In genomic region chr12:93415723-93416464, GRCh38 we compare ENCODE assay signal across 10 cellular contexts. TPM values are rescaled to one million over a fixed set of nuclear protein-coding genes. Genes with fewer than 3 reads are reported as not detected.
A peak's percentile ranks its signal among the peaks of the same experiment; 100 is the strongest.
DNase-seq lines count a peak whose midpoint lies in the region; ATAC-seq, FAIRE-seq and TF ChIP-seq lines count a peak whose summit lies in the region.
"Had no signal": no experiment of that assay in that cellular context is flagged by ENCODE, and none has a peak within 500 bp of the region (broad histone marks: within the 10 kb centered on the region; RNA-seq: fewer than 3 reads in every experiment).

No MANE protein-coding gene starts in this region.

- peaks cover 62 to 91% (median 76%) of the 10 kb centered on the region in 4 donors for H3K4me1 Mint-ChIP-seq in CD4-positive, alpha-beta memory T cell
- peaks cover 76% of the 10 kb centered on the region for H3K4me1 Mint-ChIP-seq in HFFc6 (ENCODE audit: low read depth)
- H3K4me1 Mint-ChIP-seq in activated naive CD8-positive, alpha-beta T cell treated with anti-CD3 and anti-CD28 coated beads, Interleukin-2, amount 10 ng/mL, durations not matched to agents 7 days and 5 days = peaks cover 55% of the 10 kb centered on the region

- no peaks in the 10 kb centered on the region for H3K27me3 Mint-ChIP-seq in CD4-positive, alpha-beta memory T cell
- peaks cover 2% of the 10 kb centered on the region for H3K27me3 Mint-ChIP-seq in HFFc6 (ENCODE audit: insufficient read depth)
- H3K27me3 Mint-ChIP-seq in activated naive CD8-positive, alpha-beta T cell treated with anti-CD3 and anti-CD28 coated beads, Interleukin-2, amount 10 ng/mL, durations not matched to agents 7 days and 5 days = no peaks in the 10 kb centered on the region

- TF ChIP-seq CTCF in HFFc6 (IDR thresholded peaks at IDR 0.05) (peak; percentile 23; the same call in 1 of the 2 replicates), esophagus squamous epithelium (IDR thresholded peaks at IDR 0.05) (no peak)

- H3K9me3 ChIP-seq in CD4-positive, alpha-beta memory T cell (ENCODE audit: control insufficient read depth in 1 of 2, low read length in 2 of 2) = no peaks in the 10 kb centered on the region
- H3K9me3 ChIP-seq in muscle layer of duodenum (ENCODE audit: control insufficient read depth in 1 of 2, low read length in 2 of 2) (no peaks in the 10 kb centered on the region), esophagus squamous epithelium (no peaks in the 10 kb centered on the region)

- peaks cover 74% of the 10 kb centered on the region for H3K4me1 ChIP-seq in CD4-positive, alpha-beta memory T cell (ENCODE audit: insufficient read depth, low read length)
- H3K4me1 ChIP-seq in muscle layer of duodenum (ENCODE audit: control insufficient read depth in 1 of 2, insufficient read depth in 2 of 2, low read length in 2 of 2) (peaks cover 9 to 27% of the 10 kb centered on the region in 2 donors), esophagus squamous epithelium (peaks cover 8 to 63% (median 12%) of the 10 kb centered on the region in 3 donors)

- no peak overlapping the region for H3K4me3 ChIP-seq in CD4-positive, alpha-beta memory T cell (ENCODE audit: low read length in 2 of 2)
- H3K4me3 ChIP-seq in muscle layer of duodenum (ENCODE audit: low read depth in 1 of 2, low read length in 2 of 2) (no peak overlapping the region), esophagus squamous epithelium (no peak overlapping the region)

- intact Hi-C loops in CD4-positive, alpha-beta memory T cell (cut with micrococcal nuclease) = no loop called here
- intact Hi-C loops in esophagus squamous epithelium (cut with DNase I) = no loop called here

- no peak for DNase-seq in CD4-positive, alpha-beta memory T cell
- peak; percentile 59 for DNase-seq in HFFc6
- no peak for DNase-seq in activated naive CD8-positive, alpha-beta T cell treated with anti-CD3 and anti-CD28 coated beads, Interleukin-2, amount 10 ng/mL, durations not matched to agents 7 days and 5 days
- DNase-seq in stimulated activated CD4-positive, alpha-beta T cell treated with anti-CD3 and anti-CD28 coated beads, Interleukin-4, amount 100 ng/mL, for 4 hours = no peak
- DNase-seq in stimulated activated CD4-positive, alpha-beta T cell treated with anti-CD3 and anti-CD28 coated beads, Interleukin-15, amount 100 ng/mL, for 24 hours = no peak
- no peak for DNase-seq in urothelium cell line (ENCODE audit: low spot score)
- no peak for DNase-seq in esophagus squamous epithelium (lab: John Stamatoyannopoulos, UW)
- DNase-seq: NCI-H1092 had no signal

- H3K27me3 ChIP-seq in CD4-positive, alpha-beta memory T cell (ENCODE audit: insufficient read depth, low read length) = no peaks in the 10 kb centered on the region
- H3K27me3 ChIP-seq in muscle layer of duodenum (ENCODE audit: low read depth, low read length) = no peaks in the 10 kb centered on the region
- H3K27me3 ChIP-seq in esophagus squamous epithelium = no peaks in the 10 kb centered on the region

- POLR2A ChIA-PET in CD4-positive, alpha-beta memory T cell (lab: Charles Lee; ENCODE audit: partially characterized antibody) = interaction anchor here (1.3 kb wide), 1 partner anchor 10 kb away, joined by 4 read pairs; no protein-coding TSS in a partner anchor
- POLR2A ChIA-PET in activated naive CD8-positive, alpha-beta T cell treated with anti-CD3 and anti-CD28 coated beads, Interleukin-2, amount 10 ng/mL, durations not matched to agents 7 days and 5 days (lab: Charles Lee) = interaction anchor here (0.8 kb wide), 1 partner anchor 18 kb away, joined by 7 read pairs; no protein-coding TSS in a partner anchor

- H3K27ac ChIP-seq in CD4-positive, alpha-beta memory T cell (ENCODE audit: low read depth, low read length) = no peak overlapping the region
- H3K27ac ChIP-seq in muscle layer of duodenum (ENCODE audit: low read length) (peak overlapping the region; percentile 25), esophagus squamous epithelium (peak overlapping the region in 2 of 4 donors; percentile 3 to 34)

- CTCF ChIA-PET in CD4-positive, alpha-beta memory T cell (lab: Charles Lee; ENCODE audit: partially characterized antibody) = interaction anchor here (1.1 to 2.1 kb wide), 5 partner anchors 10 to 686 kb away, joined by 3 to 7 read pairs (median 3); no protein-coding TSS in a partner anchor

- H3K27ac Mint-ChIP-seq in CD4-positive, alpha-beta memory T cell = peak overlapping the region in 6 of 7 donors; percentile 32 to 90 (median 52)
- peak overlapping the region; percentile 87 for H3K27ac Mint-ChIP-seq in HFFc6
- peak overlapping the region; percentile 52 for H3K27ac Mint-ChIP-seq in activated naive CD8-positive, alpha-beta T cell treated with anti-CD3 and anti-CD28 coated beads, Interleukin-2, amount 10 ng/mL, durations not matched to agents 7 days and 5 days

- H3K36me3 Mint-ChIP-seq in CD4-positive, alpha-beta memory T cell = peaks cover 8 to 10% of the 10 kb centered on the region in 2 donors
- H3K36me3 Mint-ChIP-seq in HFFc6 (ENCODE audit: low read depth) = peaks cover 21% of the 10 kb centered on the region
- peaks cover 19% of the 10 kb centered on the region for H3K36me3 Mint-ChIP-seq in activated naive CD8-positive, alpha-beta T cell treated with anti-CD3 and anti-CD28 coated beads, Interleukin-2, amount 10 ng/mL, durations not matched to agents 7 days and 5 days

- FAIRE-seq in urothelium cell line (lab: Jason Lieb, UNC) = no peak
- FAIRE-seq: TTC549 had no signal

- peak overlapping the region in 6 of 8 donors; percentile 45 to 66 (median 55) for H3K4me3 Mint-ChIP-seq in CD4-positive, alpha-beta memory T cell
- peak overlapping the region; percentile 64 for H3K4me3 Mint-ChIP-seq in HFFc6
- peak overlapping the region; percentile 55 for H3K4me3 Mint-ChIP-seq in activated naive CD8-positive, alpha-beta T cell treated with anti-CD3 and anti-CD28 coated beads, Interleukin-2, amount 10 ng/mL, durations not matched to agents 7 days and 5 days

- H3K36me3 ChIP-seq in CD4-positive, alpha-beta memory T cell (ENCODE audit: insufficient read depth, low read length) = peaks cover 2% of the 10 kb centered on the region
- peaks cover 0 to 2% of the 10 kb centered on the region in 2 donors for H3K36me3 ChIP-seq in muscle layer of duodenum (ENCODE audit: control insufficient read depth in 1 of 2, insufficient read depth in 2 of 2, low read length in 2 of 2)
- peaks cover 0 to 3% (median 0%) of the 10 kb centered on the region in 3 donors for H3K36me3 ChIP-seq in esophagus squamous epithelium

- no peak for TF ChIP-seq POLR2A in esophagus squamous epithelium (IDR thresholded peaks at IDR 0.05)

- no peaks in the 10 kb centered on the region for H3K9me3 Mint-ChIP-seq in CD4-positive, alpha-beta memory T cell
- no peaks in the 10 kb centered on the region for H3K9me3 Mint-ChIP-seq in HFFc6
- H3K9me3 Mint-ChIP-seq in activated naive CD8-positive, alpha-beta T cell treated with anti-CD3 and anti-CD28 coated beads, Interleukin-2, amount 10 ng/mL, durations not matched to agents 7 days and 5 days = no peaks in the 10 kb centered on the region

- ATAC-seq in activated naive CD8-positive, alpha-beta T cell treated with anti-CD3 and anti-CD28 coated beads, Interleukin-2, amount 10 ng/mL, durations not matched to agents 7 days and 5 days (ENCODE audit: low read depth) = peak; percentile 40

- WGBS in esophagus squamous epithelium, 2 donors = 70% methylated on average over 3 of the region's 3 CpGs

RNA-seq across cellular contexts. Expression of gene UBE2N, which starts 25.9 kb away (rescaled TPM):
- total RNA-seq in CD4-positive, alpha-beta memory T cell = 10 to 100 TPM; 71.2 to 72.8 TPM
- 100 to 1,000 TPM; 199 to 227 TPM for polyA plus RNA-seq in CD4-positive, alpha-beta memory T cell
- total RNA-seq in HFFc6 (2021; fragmentation: NEBNext Ultra II Directional; extraction: Animal tissue kit (Norgen Biotek cat#: 25700)) = 100 to 1,000 TPM; 143 to 168 (median 157) TPM
- total RNA-seq in activated naive CD8-positive, alpha-beta T cell treated with anti-CD3 and anti-CD28 coated beads, Interleukin-2, amount 10 ng/mL, durations not matched to agents 7 days and 5 days = 100 to 1,000 TPM; 121 to 127 TPM
- total RNA-seq in esophagus squamous epithelium = 10 to 100 TPM; 32.6 to 52.8 (median 43.3) TPM

RNA-seq across cellular contexts. Expression of gene NUDT4, which starts 38.2 kb away (rescaled TPM):
- 10 to 100 TPM; 41.8 to 45.2 TPM for total RNA-seq in CD4-positive, alpha-beta memory T cell
- polyA plus RNA-seq in CD4-positive, alpha-beta memory T cell = 10 to 100 TPM; 39.3 to 49.6 TPM
- total RNA-seq in HFFc6 (2021; fragmentation: NEBNext Ultra II Directional; extraction: Animal tissue kit (Norgen Biotek cat#: 25700)) = 10 to 100 TPM; 46.4 to 62.6 (median 51.6) TPM
- total RNA-seq in activated naive CD8-positive, alpha-beta T cell treated with anti-CD3 and anti-CD28 coated beads, Interleukin-2, amount 10 ng/mL, durations not matched to agents 7 days and 5 days = 10 to 100 TPM; 62.0 to 62.6 TPM
- 10 to 100 TPM; 16.0 to 33.8 (median 25.7) TPM for total RNA-seq in esophagus squamous epithelium

RNA-seq across cellular contexts. Expression of gene MRPL42, which starts 51.4 kb away (rescaled TPM):
- 10 to 100 TPM; 40.1 to 43.2 TPM for total RNA-seq in CD4-positive, alpha-beta memory T cell
- polyA plus RNA-seq in CD4-positive, alpha-beta memory T cell = 10 to 100 TPM; 75.7 to 92.8 TPM
- total RNA-seq in HFFc6 (2021; fragmentation: NEBNext Ultra II Directional; extraction: Animal tissue kit (Norgen Biotek cat#: 25700)) = 10 to 100 TPM; 66.5 to 77.6 (median 73.9) TPM
- 10 to 100 TPM; 47.4 to 50.2 TPM for total RNA-seq in activated naive CD8-positive, alpha-beta T cell treated with anti-CD3 and anti-CD28 coated beads, Interleukin-2, amount 10 ng/mL, durations not matched to agents 7 days and 5 days
- total RNA-seq in esophagus squamous epithelium = 10 to 100 TPM; 22.9 to 59.9 (median 43.4) TPM
